23 cellular contexts compared by ENCODE assay signal in the genomic region with DNA sequence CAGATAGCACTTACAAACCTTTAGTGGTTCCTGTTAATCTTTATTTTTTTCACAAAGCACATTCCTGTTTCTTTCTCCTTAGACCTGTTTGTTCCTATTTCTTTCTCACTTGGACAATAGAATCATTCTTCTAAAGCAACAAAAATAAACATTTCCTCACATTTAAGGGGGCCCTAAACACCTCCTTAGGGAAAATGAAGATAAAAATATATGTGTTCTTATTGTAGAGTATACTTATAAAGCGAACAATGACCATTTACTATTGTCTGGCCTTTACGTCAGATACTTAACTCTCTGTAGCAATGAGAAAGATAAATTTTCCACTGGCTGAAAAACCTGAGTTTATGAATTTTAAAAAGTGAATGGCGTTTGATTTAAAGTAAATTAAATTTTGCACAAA.
"Had no signal": no experiment of that assay in that cellular context is flagged by ENCODE, and none has a peak within 500 bp of the region (broad histone marks: within the 10 kb centered on the region; RNA-seq: fewer than 3 reads in every experiment).

No MANE protein-coding gene starts in this region.

- H3K9ac ChIP-seq: parathyroid adenoma had no signal

- H3K4me1 Mint-ChIP-seq: activated naive CD4-positive, alpha-beta T cell treated with anti-CD3 and anti-CD28 coated beads, Interleukin-2, amount 10 ng/mL, durations not matched to agents 7 days and 5 days had no signal

- H3K27me3 Mint-ChIP-seq: activated naive CD4-positive, alpha-beta T cell treated with anti-CD3 and anti-CD28 coated beads, Interleukin-2, amount 10 ng/mL, durations not matched to agents 7 days and 5 days; dendritic cell treated with granulocyte-macrophage colony-stimulating factor and Interleukin-4, amounts not matched to agents 40 ng/mL and 50 ng/mL, for 4 days; memory B cell had no signal

- H3K79me2 ChIP-seq: parathyroid adenoma had no signal

- ATAC-seq: activated naive CD8-positive, alpha-beta T cell treated with anti-CD3 and anti-CD28 coated beads, Interleukin-2, amount 50 U/mL, for 24 hours; naive thymus-derived CD4-positive, alpha-beta T cell had no signal

- H3K4me1 ChIP-seq: parathyroid adenoma had no signal

- DNase-seq: activated CD4-positive, alpha-beta T cell treated with anti-CD3 and anti-CD28 coated beads for 1 hour; activated CD8-positive, alpha-beta memory T cell treated with anti-CD3 and anti-CD28 coated beads for 24 hours; activated CD8-positive, alpha-beta memory T cell treated with anti-CD3 and anti-CD28 coated beads, Interleukin-2, amount 50 U/mL, for 48 hours; activated effector memory CD4-positive, alpha-beta T cell treated with Interleukin-2 at 50 U/mL for 16 hours; activated naive CD4-positive, alpha-beta T cell treated with anti-CD3 and anti-CD28 coated beads, Interleukin-2, amount 10 ng/mL, durations not matched to agents 7 days and 5 days; activated naive CD8-positive, alpha-beta T cell treated with anti-CD3 and anti-CD28 coated beads, Interleukin-2, amount 50 U/mL, for 24 hours; activated T-cell treated with anti-CD3 and anti-CD28 coated beads, Interleukin-2, amount 50 U/mL, for 48 hours; aorta; effector memory CD4-positive, alpha-beta T cell; esophagus squamous epithelium; hippocampal formation; kidney glomerular epithelial cell; naive thymus-derived CD4-positive, alpha-beta T cell; stimulated activated CD4-positive, alpha-beta T cell treated with anti-CD3 and anti-CD28 coated beads, Interleukin-12 subunit alpha, Interleukin-12 subunit beta, amount 100 ng/mL, for 4 hours; stimulated activated CD4-positive, alpha-beta T cell treated with anti-CD3 and anti-CD28 coated beads, Interleukin-1b, Interleukin-23, amount 100 ng/mL, for 48 hours; stimulated activated CD8-positive, alpha-beta memory T cell treated with anti-CD3 and anti-CD28 coated beads, Interleukin-4, amount 100 ng/mL, for 48 hours; stimulated activated naive CD4-positive, alpha-beta T cell; transverse colon; WERI-Rb-1 had no signal

- H3K36me3 Mint-ChIP-seq: activated naive CD4-positive, alpha-beta T cell treated with anti-CD3 and anti-CD28 coated beads, Interleukin-2, amount 10 ng/mL, durations not matched to agents 7 days and 5 days; naive thymus-derived CD4-positive, alpha-beta T cell had no signal

- H3K36me3 ChIP-seq: esophagus squamous epithelium, transverse colon, vagina, WERI-Rb-1 had no signal

- H2AFZ ChIP-seq: parathyroid adenoma had no signal

- H3K27ac ChIP-seq: esophagus squamous epithelium, parathyroid adenoma, transverse colon, vagina, WERI-Rb-1 had no signal

- H3K4me3 ChIP-seq: esophagus squamous epithelium, transverse colon, vagina had no signal

- H3K4me3 Mint-ChIP-seq: activated naive CD4-positive, alpha-beta T cell treated with anti-CD3 and anti-CD28 coated beads, Interleukin-2, amount 10 ng/mL, durations not matched to agents 7 days and 5 days; activated naive CD8-positive, alpha-beta T cell treated with anti-CD3 and anti-CD28 coated beads, Interleukin-2, amount 50 U/mL, for 24 hours; dendritic cell treated with granulocyte-macrophage colony-stimulating factor and Interleukin-4, amounts not matched to agents 40 ng/mL and 50 ng/mL, for 4 days; memory B cell; naive thymus-derived CD4-positive, alpha-beta T cell had no signal

- H3K27me3 ChIP-seq: esophagus squamous epithelium, transverse colon, vagina had no signal

- H3K27ac Mint-ChIP-seq: activated naive CD4-positive, alpha-beta T cell treated with anti-CD3 and anti-CD28 coated beads, Interleukin-2, amount 10 ng/mL, durations not matched to agents 7 days and 5 days; activated naive CD8-positive, alpha-beta T cell treated with anti-CD3 and anti-CD28 coated beads, Interleukin-2, amount 50 U/mL, for 24 hours; dendritic cell treated with granulocyte-macrophage colony-stimulating factor and Interleukin-4, amounts not matched to agents 40 ng/mL and 50 ng/mL, for 4 days; memory B cell; naive thymus-derived CD4-positive, alpha-beta T cell had no signal

- H3K9me3 ChIP-seq: esophagus squamous epithelium, transverse colon, vagina had no signal
